ENCODE assay signal across 9 cellular contexts in genomic region chr5:42703238-42703637, GRCh38. TPM values are rescaled to one million over a fixed set of nuclear protein-coding genes. Genes with fewer than 3 reads are reported as not detected.
"Had no signal": no experiment of that assay in that cellular context is flagged by ENCODE, and none has a peak within 500 bp of the region (broad histone marks: within the 10 kb centered on the region; RNA-seq: fewer than 3 reads in every experiment).

No MANE protein-coding gene starts in this region.

- ATAC-seq: HepG2 had no signal

- H3K4me2 ChIP-seq: KMS-11 had no signal

- DNase-seq: IMR-90, Karpas-422, KBM-7, KG1 had no signal

- FAIRE-seq: HepG2 had no signal

- H3K9ac ChIP-seq: KMS-11 had no signal

- H3K27ac ChIP-seq: HL-60, KMS-11 had no signal

RNA-seq across cellular contexts. Expression of gene CCDC152, which starts 53.4 kb away (rescaled TPM):
- total RNA-seq: HT-29, HT1080 had no signal
